8 cellular contexts compared by ENCODE assay signal in genomic region chr1:228108742-228109072, GRCh38. TPM values are rescaled to one million over a fixed set of nuclear protein-coding genes. Genes with fewer than 3 reads are reported as not detected.
DNase-seq lines count a peak whose midpoint lies in the region; ATAC-seq and TF ChIP-seq lines count a peak whose summit lies in the region.

No MANE protein-coding gene starts in this region.

- DNase-seq in GM23248 (no peak), RWPE2 (ENCODE audit: low spot score) (no peak), fibroblast of villous mesenchyme (ENCODE audit: low read depth) (no peak), NCI-H2107 (lab: John Stamatoyannopoulos, UW) (no peak), foreskin melanocyte (no peak), DMS79 (lab: John Stamatoyannopoulos, UW) (no peak)

- H3K36me3 ChIP-seq in GM23248 (ENCODE audit: low read depth) (no peaks in the 10 kb centered on the region), RWPE2 (ENCODE audit: low read depth) (no peaks in the 10 kb centered on the region)

- H3K27me3 ChIP-seq in GM23248 (replicated peaks; ENCODE audit: insufficient read depth) (no peaks in the 10 kb centered on the region), RWPE2 (ENCODE audit: insufficient read depth, poor library complexity, severe bottlenecking) (no peaks in the 10 kb centered on the region)

- H3K4me2 ChIP-seq in GM23248 (ENCODE audit: unreplicated experiment): peak overlapping the region; percentile 90

- 2% methylated on average over 8 of the region's 8 CpGs for WGBS in GM23248 (ENCODE audit: low coverage in 1 of 2, low lambda C conversion rate in 2 of 2, missing lambda C conversion rate in 2 of 2), 2 experiments

- H3F3A ChIP-seq in GM23248 (ENCODE audit: insufficient read depth): no peaks in the 10 kb centered on the region

- H2AFZ ChIP-seq in GM23248: peak overlapping the region; percentile 98

- TF ChIP-seq CTCF in RWPE2 (IDR thresholded peaks at IDR 0.05; ENCODE audit: poor library complexity, severe bottlenecking) (no peak), fibroblast of villous mesenchyme (IDR thresholded peaks at IDR 0.05; ENCODE audit: insufficient read depth, low read depth, low read length) (no peak)

- ATAC-seq in RWPE2 (ENCODE audit: low read depth) (no peak), HG02678 (IDR thresholded peaks at IDR 0.05; ENCODE audit: unreplicated experiment) (no peak)

- no peaks in the 10 kb centered on the region for H4K20me1 ChIP-seq in GM23248 (ENCODE audit: insufficient read depth)

- H3K9me3 ChIP-seq in GM23248 (ENCODE audit: low read depth): no peaks in the 10 kb centered on the region
- no peaks in the 10 kb centered on the region for H3K9me3 ChIP-seq in RWPE2 (ENCODE audit: severe bottlenecking)

- peaks cover 10% of the 10 kb centered on the region for H3K4me1 ChIP-seq in GM23248 (ENCODE audit: insufficient read depth)
- H3K4me1 ChIP-seq in RWPE2 (ENCODE audit: insufficient read depth, poor library complexity, severe bottlenecking): no peaks in the 10 kb centered on the region

- H3K27ac ChIP-seq in GM23248 (peak overlapping the region; percentile 22), RWPE2 (ENCODE audit: poor library complexity, severe bottlenecking) (no peak overlapping the region), skin epidermis (peak overlapping the region; percentile 58 to 99 (median 92))

- H3K4me3 ChIP-seq in GM23248 (peak overlapping the region; percentile 87), RWPE2 (ENCODE audit: severe bottlenecking) (peak overlapping the region; percentile 91), fibroblast of villous mesenchyme (ENCODE audit: low read depth, low read length) (peak overlapping the region; percentile 98), skin epidermis (peak overlapping the region; percentile 75 to 91 (median 83))

- in situ Hi-C loops in GM23248 (cut with MboI): no loop called here

- no peaks in the 10 kb centered on the region for H3K9me2 ChIP-seq in GM23248 (ENCODE audit: insufficient read depth)

- H3K9ac ChIP-seq in GM23248: peak overlapping the region; percentile 93

- peaks cover 28% of the 10 kb centered on the region for H3K79me2 ChIP-seq in GM23248 (ENCODE audit: insufficient read depth)

RNA-seq across cellular contexts. Expression of gene MRPL55, which starts 0.4 kb away (rescaled TPM):
- total RNA-seq in GM23248 (2014; rRNA removed; shearing (Covaris generic)): 57.5 and 84.4 TPM in 2 replicates
- 94.4 and 95.1 TPM in 2 replicates for polyA plus RNA-seq in GM23248 (2016; fragmentation: Nextera tagmentation; extraction: Ambion mirVana)
- 39.3 and 48.0 TPM in 2 replicates for total RNA-seq in fibroblast of villous mesenchyme

RNA-seq across cellular contexts. Expression of gene C1orf35, which starts 5.6 kb away (rescaled TPM):
- 11.6 and 15.6 TPM in 2 replicates for total RNA-seq in GM23248 (2014; rRNA removed; shearing (Covaris generic))
- polyA plus RNA-seq in GM23248 (2016; fragmentation: Nextera tagmentation; extraction: Ambion mirVana): 19.9 and 23.4 TPM in 2 replicates
- 5.6 and 5.8 TPM in 2 replicates for total RNA-seq in fibroblast of villous mesenchyme

RNA-seq across cellular contexts. Expression of gene ARF1, which starts 26.2 kb away (rescaled TPM):
- total RNA-seq in GM23248 (2014; rRNA removed; shearing (Covaris generic)): 259 and 292 TPM in 2 replicates
- 656 and 698 TPM in 2 replicates for polyA plus RNA-seq in GM23248 (2016; fragmentation: Nextera tagmentation; extraction: Ambion mirVana)
- total RNA-seq in fibroblast of villous mesenchyme: 262 and 339 TPM in 2 replicates

RNA-seq across cellular contexts. Expression of gene GUK1, which starts 31.4 kb away (rescaled TPM):
- 324 and 340 TPM in 2 replicates for total RNA-seq in GM23248 (2014; rRNA removed; shearing (Covaris generic))
- 554 and 574 TPM in 2 replicates for polyA plus RNA-seq in GM23248 (2016; fragmentation: Nextera tagmentation; extraction: Ambion mirVana)
- 367 and 380 TPM in 2 replicates for total RNA-seq in fibroblast of villous mesenchyme

RNA-seq across cellular contexts. Expression of gene GJC2, which starts 41.0 kb away (rescaled TPM):
- 0.54 and 2.7 TPM in 2 replicates for total RNA-seq in GM23248 (2014; rRNA removed; shearing (Covaris generic))
- polyA plus RNA-seq in GM23248 (2016; fragmentation: Nextera tagmentation; extraction: Ambion mirVana): 0.08 and 0.14 TPM in 2 replicates
- total RNA-seq in fibroblast of villous mesenchyme: 2.6 and 3.9 TPM in 2 replicates
